8 cellular contexts compared by ENCODE assay signal in the genomic region with DNA sequence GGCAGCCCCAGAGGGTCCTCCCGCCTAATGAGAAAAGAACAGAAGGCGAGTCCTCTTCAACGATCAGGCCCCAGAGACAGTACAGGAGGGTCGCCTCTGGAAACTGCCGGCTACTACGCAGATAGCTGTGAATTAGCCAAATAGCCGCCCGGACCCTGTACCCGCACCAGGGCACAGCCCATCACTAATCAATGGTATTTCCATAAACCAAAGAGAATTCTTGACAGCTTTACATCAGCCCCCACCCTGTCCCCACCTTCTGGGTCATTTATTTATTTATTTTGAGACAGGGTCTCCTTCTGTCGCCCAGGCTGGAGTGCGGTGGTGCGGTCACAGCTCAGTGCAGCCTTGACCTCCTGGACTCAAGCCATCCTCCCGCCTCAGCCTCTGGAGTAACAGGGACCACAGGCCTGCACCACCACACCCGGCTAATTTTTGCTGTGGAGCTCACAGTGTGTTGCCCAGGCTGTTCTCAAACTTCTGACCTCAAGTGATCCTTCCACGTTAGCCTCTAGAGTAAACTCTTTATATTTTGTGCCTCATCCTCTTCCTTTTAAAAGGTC. TPM values are rescaled to one million over a fixed set of nuclear protein-coding genes. Genes with fewer than 3 reads are reported as not detected.
DNase-seq lines count a peak whose midpoint lies in the region; ATAC-seq and TF ChIP-seq lines count a peak whose summit lies in the region.

No MANE protein-coding gene starts in this region.

- H3K9me3 ChIP-seq in ascending aorta (no peaks in the 10 kb centered on the region), tibial artery (no peaks in the 10 kb centered on the region)

- no peaks in the 10 kb centered on the region for H3K36me3 ChIP-seq in ascending aorta
- H3K36me3 ChIP-seq in tibial artery, result peaks cover 0 to 7% (median 0%) of the 10 kb centered on the region in 3 donors

- TF ChIP-seq POLR2A in lower leg skin (IDR thresholded peaks at IDR 0.05), result no peak

- H3K9me3 Mint-ChIP-seq in activated CD4-positive, alpha-beta T cell treated with anti-CD3 and anti-CD28 coated beads, Interleukin-2, amount 10 ng/mL, durations not matched to agents 24 days and 14 days, result no peaks in the 10 kb centered on the region

- H3K27me3 Mint-ChIP-seq in activated CD4-positive, alpha-beta T cell treated with anti-CD3 and anti-CD28 coated beads, Interleukin-2, amount 10 ng/mL, durations not matched to agents 24 days and 14 days, result no peaks in the 10 kb centered on the region

- H3K36me3 Mint-ChIP-seq in activated CD4-positive, alpha-beta T cell treated with anti-CD3 and anti-CD28 coated beads, Interleukin-2, amount 10 ng/mL, durations not matched to agents 24 days and 14 days (ENCODE audit: low read depth), result peaks cover 3% of the 10 kb centered on the region

- no peaks in the 10 kb centered on the region for H3K27me3 ChIP-seq in ascending aorta
- H3K27me3 ChIP-seq in tibial artery, result no peaks in the 10 kb centered on the region

- WGBS in lower leg skin, 2 donors, result 55 to 58% methylated on average over 15 of the region's 15 CpGs

- peak overlapping the region; percentile 87 for H3K27ac Mint-ChIP-seq in activated CD4-positive, alpha-beta T cell treated with anti-CD3 and anti-CD28 coated beads, Interleukin-2, amount 10 ng/mL, durations not matched to agents 24 days and 14 days

- DNase-seq in activated CD4-positive, alpha-beta T cell treated with anti-CD3 and anti-CD28 coated beads, Interleukin-2, amount 10 ng/mL, durations not matched to agents 24 days and 14 days, result no peak
- DNase-seq in activated CD4-positive, alpha-beta T cell treated with anti-CD3 and anti-CD28 coated beads for 48 hours, result no peak
- no peak for DNase-seq in ascending aorta (ENCODE audit: low spot score in 2 of 2)
- DNase-seq in lower leg skin (ENCODE audit: low spot score in 2 of 2), result no peak
- DNase-seq in tibial artery, result no peak
- DNase-seq in NCI-H1436 treated with DMSO at 0.1 percent for 48 hours (lab: John Stamatoyannopoulos, UW), result no peak

- peaks cover 9% of the 10 kb centered on the region for H3K4me1 Mint-ChIP-seq in activated CD4-positive, alpha-beta T cell treated with anti-CD3 and anti-CD28 coated beads, Interleukin-2, amount 10 ng/mL, durations not matched to agents 24 days and 14 days

- intact Hi-C loops in activated CD4-positive, alpha-beta T cell treated with anti-CD3 and anti-CD28 coated beads, Interleukin-2, amount 10 ng/mL, durations not matched to agents 24 days and 14 days (cut with micrococcal nuclease), result loop anchor here (1.0 to 2.0 kb wide), 3 partner anchors 18 to 296 kb away; a partner anchor contains a TSS
- intact Hi-C loops in ascending aorta (cut with DNase I), result loop anchor here (1.0 to 2.0 kb wide), 3 partner anchors 18 to 135 kb away; a partner anchor contains a TSS
- intact Hi-C loops in lower leg skin (cut with DNase I; ENCODE audit: low total_unique reads), result no loop called here
- intact Hi-C loops in tibial artery (cut with DNase I; ENCODE audit: low total_unique reads), result loop anchor here (5.0 to 10.0 kb wide), 2 partner anchors 51 to 142 kb away; a partner anchor contains a TSS

- ATAC-seq in HG03095 (IDR thresholded peaks at IDR 0.05; ENCODE audit: unreplicated experiment), result no peak
- no peak for ATAC-seq in HG03025 (IDR thresholded peaks at IDR 0.05; ENCODE audit: low FRiP score, unreplicated experiment)

- TF ChIP-seq CTCF in ascending aorta (IDR thresholded peaks at IDR 0.05), result no peak
- TF ChIP-seq CTCF in lower leg skin (IDR thresholded peaks at IDR 0.05), result no peak
- no peak for TF ChIP-seq CTCF in tibial artery (IDR thresholded peaks at IDR 0.05)

- H3K4me1 ChIP-seq in ascending aorta, result peaks cover 0 to 18% of the 10 kb centered on the region in 2 donors
- peaks cover 0 to 28% (median 17%) of the 10 kb centered on the region in 4 donors for H3K4me1 ChIP-seq in tibial artery

- H3K4me3 ChIP-seq in ascending aorta, result peak overlapping the region; percentile 88 to 89
- peak overlapping the region; percentile 80 for H3K4me3 ChIP-seq in lower leg skin (ENCODE audit: low read depth, poor library complexity, severe bottlenecking)
- peak overlapping the region; percentile 79 to 95 for H3K4me3 ChIP-seq in tibial artery

- peak overlapping the region; percentile 89 for H3K4me3 Mint-ChIP-seq in activated CD4-positive, alpha-beta T cell treated with anti-CD3 and anti-CD28 coated beads, Interleukin-2, amount 10 ng/mL, durations not matched to agents 24 days and 14 days

- peak overlapping the region; percentile 83 to 86 for H3K27ac ChIP-seq in ascending aorta
- H3K27ac ChIP-seq in tibial artery, result peak overlapping the region; percentile 85 to 88

RNA-seq across cellular contexts. Expression of a gene that starts 0.8 kb away (rescaled TPM):
- 56.5 and 58.0 TPM in 2 replicates for total RNA-seq in activated CD4-positive, alpha-beta T cell treated with anti-CD3 and anti-CD28 coated beads, Interleukin-2, amount 10 ng/mL, durations not matched to agents 24 days and 14 days
- total RNA-seq in ascending aorta (108 TPM), lower leg skin (100 to 1,000 TPM in 1 of 4 donors, 10 to 100 TPM in 3; 46.3 to 140 (median 72.4) TPM)

RNA-seq across cellular contexts. Expression of a gene that starts 13.1 kb away (rescaled TPM):
- total RNA-seq in activated CD4-positive, alpha-beta T cell treated with anti-CD3 and anti-CD28 coated beads, Interleukin-2, amount 10 ng/mL, durations not matched to agents 24 days and 14 days, result not detected in 2 replicates
- total RNA-seq in ascending aorta, result not detected
- total RNA-seq in lower leg skin, result not detected

RNA-seq across cellular contexts. Expression of a gene that starts 17.5 kb away (rescaled TPM):
- 91.4 and 101 TPM in 2 replicates for total RNA-seq in activated CD4-positive, alpha-beta T cell treated with anti-CD3 and anti-CD28 coated beads, Interleukin-2, amount 10 ng/mL, durations not matched to agents 24 days and 14 days
- total RNA-seq in ascending aorta (110 TPM), lower leg skin (10 to 100 TPM; 23.1 to 40.0 (median 34.1) TPM)

RNA-seq across cellular contexts. Expression of a gene that starts 31.3 kb away (rescaled TPM):
- total RNA-seq in activated CD4-positive, alpha-beta T cell treated with anti-CD3 and anti-CD28 coated beads, Interleukin-2, amount 10 ng/mL, durations not matched to agents 24 days and 14 days, result 1.3 and 2.3 TPM in 2 replicates
- not detected for total RNA-seq in ascending aorta
- total RNA-seq in lower leg skin, result under 1 TPM in 3 of 4 donors, not detected in 1; 0.49 to 0.61 (median 0.52) TPM

RNA-seq across cellular contexts. Expression of a gene that starts 44.8 kb away (rescaled TPM):
- total RNA-seq in activated CD4-positive, alpha-beta T cell treated with anti-CD3 and anti-CD28 coated beads, Interleukin-2, amount 10 ng/mL, durations not matched to agents 24 days and 14 days, result not detected in 2 replicates
- total RNA-seq in ascending aorta (not detected), lower leg skin (not detected)
